Comparison of ENCODE assay signal across 9 cellular contexts in the genomic region with DNA sequence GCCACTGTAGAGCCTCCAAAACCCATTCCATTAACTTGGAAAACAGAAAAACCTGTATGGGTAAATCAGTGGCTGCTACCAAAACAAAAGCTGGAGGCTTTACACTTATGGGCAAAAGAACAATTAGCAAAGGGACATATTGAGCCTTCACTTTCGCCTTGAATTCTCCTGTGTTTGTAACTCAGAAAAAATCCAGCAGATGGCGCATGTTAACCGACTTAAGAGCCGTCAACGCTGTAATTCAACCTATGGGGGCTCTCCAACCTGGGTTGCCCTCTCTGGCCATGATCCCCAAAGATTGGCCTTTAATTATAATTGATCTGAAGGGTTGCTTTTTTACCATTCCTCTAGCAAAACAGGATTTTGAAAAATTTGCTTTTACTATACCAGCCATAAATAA. TPM values are rescaled to one million over a fixed set of nuclear protein-coding genes. Genes with fewer than 3 reads are reported as not detected.
A peak's percentile ranks its signal among the peaks of the same experiment; 100 is the strongest.
DNase-seq lines count a peak whose midpoint lies in the region; TF ChIP-seq lines count a peak whose summit lies in the region.
"Not testable (repeated sequence)": the region's sequence is repeated elsewhere in the genome, so short reads cannot be mapped to it uniquely, and the experiment has no call there.
"Had no signal": no experiment of that assay in that cellular context is flagged by ENCODE, and none has a peak within 500 bp of the region (broad histone marks: within the 10 kb centered on the region; RNA-seq: fewer than 3 reads in every experiment).

No MANE protein-coding gene starts in this region.

- H3K9me2 ChIP-seq in Loucy (replicated peaks; ENCODE audit: low read depth, low read length): not testable (repeated sequence)

- H3K4me2 ChIP-seq in Loucy (ENCODE audit: low read depth, low read length, poor library complexity, severe bottlenecking): not testable (repeated sequence)

- H3K36me3 Mint-ChIP-seq in endodermal cell (ENCODE audit: low read depth): not testable (repeated sequence)

- CTCF ChIA-PET in AG04449 (lab: Yijun Ruan, JAX): not testable (repeated sequence)

- TF ChIP-seq CTCF in AG04449 (IDR thresholded peaks at IDR 0.05; ENCODE audit: insufficient read depth, low read length, missing control alignments): not testable (repeated sequence)
- peak; percentile 57 for TF ChIP-seq CTCF in Loucy (conservative IDR thresholded peaks at IDR 0.05; ENCODE audit: low read length)
- TF ChIP-seq CTCF in endodermal cell (conservative IDR thresholded peaks at IDR 0.05): peak; percentile 77

- H3K4me1 ChIP-seq in Loucy (ENCODE audit: insufficient read depth, low read length, poor library complexity, severe bottlenecking); endodermal cell (ENCODE audit: control insufficient read depth, insufficient read depth, low read length): not testable (repeated sequence)

- H3K9me3 ChIP-seq in Loucy (ENCODE audit: insufficient read depth, low read depth, low read length); endodermal cell (ENCODE audit: control insufficient read depth, low read length): not testable (repeated sequence)

- not testable (repeated sequence) for H3K27ac Mint-ChIP-seq in endodermal cell

- whole genome bisulfite sequencing in endodermal cell (ENCODE audit: insufficient coverage in 1 of 2, insufficient read length in 1 of 2), 2 experiments: 0 to 4% methylated on average over 3 to 5 of the region's 5 CpGs

- H3K9me3 Mint-ChIP-seq in endodermal cell: peaks cover 23% of the 10 kb centered on the region

- H3K36me3 ChIP-seq in Loucy (ENCODE audit: insufficient read depth, low read length); endodermal cell (ENCODE audit: control insufficient read depth, insufficient read depth, low read length): not testable (repeated sequence)

- not testable (repeated sequence) for H3K9ac ChIP-seq in Loucy (ENCODE audit: low read depth, low read length, poor library complexity, severe bottlenecking); endodermal cell (ENCODE audit: extremely low read depth, low read length, poor library complexity, severe bottlenecking)

- DNase-seq in AG04449 (ENCODE audit: low read depth, low spot score) (peak; percentile 0), GM04504 (ENCODE audit: low read depth) (peak; percentile 5), NCI-H82 treated with DMSO at 0.1 percent for 48 hours (lab: John Stamatoyannopoulos, UW; ENCODE audit: unreplicated experiment) (peak; percentile 11), endodermal cell (peak; percentile 59), kidney glomerular epithelial cell (lab: John Stamatoyannopoulos, UW) (peak; percentile 27), retina (peak; percentile 56)
- DNase-seq in activated CD4-positive, alpha-beta T cell treated with anti-CD3 and anti-CD28 coated beads for 48 hours: peak; percentile 20

- not testable (repeated sequence) for H3K4me3 ChIP-seq in AG04449 (ENCODE audit: low read depth, low read length); Loucy (ENCODE audit: low read length, poor library complexity, severe bottlenecking); endodermal cell (ENCODE audit: low read length)

- not testable (repeated sequence) for H3K79me2 ChIP-seq in Loucy (ENCODE audit: insufficient read depth, low read length)

- not testable (repeated sequence) for H2AFZ ChIP-seq in Loucy (ENCODE audit: low read length)

- H3K4me1 Mint-ChIP-seq in endodermal cell: not testable (repeated sequence)

- POLR2A ChIA-PET in AG04449 (lab: Yijun Ruan, JAX): not testable (repeated sequence)

- H3K4me3 Mint-ChIP-seq in endodermal cell: not testable (repeated sequence)

- H3K27me3 ChIP-seq in Loucy (ENCODE audit: insufficient read depth, low read length, poor library complexity, severe bottlenecking); endodermal cell (ENCODE audit: control insufficient read depth, insufficient read depth, low read length, poor library complexity, severe bottlenecking): not testable (repeated sequence)

- H4K20me1 ChIP-seq in Loucy (ENCODE audit: insufficient read depth, low read length, poor library complexity, severe bottlenecking): not testable (repeated sequence)

- H3K27me3 Mint-ChIP-seq in endodermal cell (ENCODE audit: insufficient read depth): not testable (repeated sequence)

- H3K27ac ChIP-seq in endodermal cell (ENCODE audit: low read depth, low read length): not testable (repeated sequence)

- not testable (repeated sequence) for H3F3A ChIP-seq in Loucy (ENCODE audit: low read depth)

RNA-seq across cellular contexts. Expression of a gene that starts 9.8 kb away (rescaled TPM):
- total RNA-seq in endodermal cell: not detected
- not detected for polyA plus RNA-seq in endodermal cell (2013, experiment 1 of 2)
- not detected for polyA plus RNA-seq in endodermal cell (2013, experiment 2 of 2)
- total RNA-seq: aorta had no signal
- polyA plus RNA-seq: aorta had no signal

RNA-seq across cellular contexts. Expression of a gene that starts 15.0 kb away (rescaled TPM):
- not detected for total RNA-seq in endodermal cell
- polyA plus RNA-seq in endodermal cell (2013, experiment 1 of 2): not detected
- polyA plus RNA-seq in endodermal cell (2013, experiment 2 of 2): not detected
- total RNA-seq: aorta had no signal
- polyA plus RNA-seq: aorta had no signal

RNA-seq across cellular contexts. Expression of a gene that starts 32.7 kb away (rescaled TPM):
- total RNA-seq in endodermal cell: not detected
- not detected for polyA plus RNA-seq in endodermal cell (2013, experiment 1 of 2)
- not detected for polyA plus RNA-seq in endodermal cell (2013, experiment 2 of 2)
- total RNA-seq: aorta had no signal
- polyA plus RNA-seq: aorta had no signal

RNA-seq across cellular contexts. Expression of a gene that starts 41.4 kb away (rescaled TPM):
- not detected for total RNA-seq in endodermal cell
- not detected for polyA plus RNA-seq in endodermal cell (2013, experiment 1 of 2)
- not detected for polyA plus RNA-seq in endodermal cell (2013, experiment 2 of 2)
- total RNA-seq: aorta had no signal
- polyA plus RNA-seq: aorta had no signal

RNA-seq across cellular contexts. Expression of a gene that starts 53.4 kb away (rescaled TPM):
- total RNA-seq in endodermal cell: not detected
- not detected for polyA plus RNA-seq in endodermal cell (2013, experiment 1 of 2)
- not detected for polyA plus RNA-seq in endodermal cell (2013, experiment 2 of 2)
- total RNA-seq: aorta had no signal
- polyA plus RNA-seq: aorta had no signal

Comparison
In these comparisons a context has a peak if more than half of its experiments do, and no peak if none do; other contexts are left out.
1. DNase-seq: peak in every context shown above with its lines; median percentile 59 in endodermal cell; 56 in retina; 27 in kidney glomerular epithelial cell; 20 in activated CD4-positive, alpha-beta T cell treated with anti-CD3 and anti-CD28 coated beads for 48 hours; 11 in NCI-H82 treated with DMSO at 0.1 percent for 48 hours; 5 in GM04504; 0 in AG04449.